21 cellular contexts compared by ENCODE assay signal in genomic region chr12:95258803-95259202, GRCh38. TPM values are rescaled to one million over a fixed set of nuclear protein-coding genes. Genes with fewer than 3 reads are reported as not detected.
A peak's percentile ranks its signal among the peaks of the same experiment; 100 is the strongest.
DNase-seq lines count a peak whose midpoint lies in the region; ATAC-seq and TF ChIP-seq lines count a peak whose summit lies in the region.
"Had no signal": no experiment of that assay in that cellular context is flagged by ENCODE, and none has a peak within 500 bp of the region (broad histone marks: within the 10 kb centered on the region; RNA-seq: fewer than 3 reads in every experiment).

No MANE protein-coding gene starts in this region.

- TF ChIP-seq RAD21 in SK-N-SH (IDR thresholded peaks at IDR 0.05; ENCODE audit: low read length) = no peak

- WGBS in SK-N-SH (ENCODE audit: low lambda C conversion rate) = 72% methylated on average over 2 of the region's 2 CpGs
- 72 to 82% methylated on average over 2 of the region's 2 CpGs for WGBS in upper lobe of left lung, 2 donors
- WGBS in tibial nerve, 2 donors = 83 to 87% methylated on average over 2 of the region's 2 CpGs

- POLR2A ChIA-PET in SK-N-SH (lab: Yijun Ruan, JAX) = no interaction called here

- H3K27ac Mint-ChIP-seq in endothelial cell (ENCODE audit: unreplicated experiment) (peak overlapping the region; percentile 44), progenitor cell of endocrine pancreas (peak overlapping the region; percentile 44)
- H3K27ac Mint-ChIP-seq: B cell, CD14-positive monocyte had no signal

- no peaks in the 10 kb centered on the region for H3K9me3 ChIP-seq in SK-N-SH
- no peaks in the 10 kb centered on the region for H3K9me3 ChIP-seq in upper lobe of left lung
- no peaks in the 10 kb centered on the region for H3K9me3 ChIP-seq in tibial nerve
- H3K9me3 ChIP-seq: MG63 had no signal

- H3K36me3 Mint-ChIP-seq in endothelial cell (ENCODE audit: low read depth, unreplicated experiment) (peaks cover 26% of the 10 kb centered on the region), progenitor cell of endocrine pancreas (ENCODE audit: insufficient read depth) (peaks cover 33% of the 10 kb centered on the region)

- no peaks in the 10 kb centered on the region for H4K20me1 ChIP-seq in SK-N-SH (ENCODE audit: insufficient read depth)

- ATAC-seq in GM18909 (IDR thresholded peaks at IDR 0.05; ENCODE audit: poor library complexity, unreplicated experiment) (no peak), upper lobe of left lung (ENCODE audit: low FRiP score in 2 of 2) (no peak)

- no peak for TF ChIP-seq POLR2A in upper lobe of left lung (IDR thresholded peaks at IDR 0.05)
- TF ChIP-seq POLR2A in tibial nerve (IDR thresholded peaks at IDR 0.05) = no peak

- DNase-seq in ELR (ENCODE audit: low read depth) = peak; percentile 17
- no peak for DNase-seq in SK-N-SH
- DNase-seq in endothelial cell (ENCODE audit: low spot score) = no peak
- DNase-seq in progenitor cell of endocrine pancreas (ENCODE audit: low spot score, unreplicated experiment) = no peak
- DNase-seq in upper lobe of left lung = no peak
- DNase-seq in tibial nerve (ENCODE audit: low spot score in 2 of 2) = no peak
- DNase-seq in activated CD4-positive, alpha-beta T cell treated with anti-CD3 and anti-CD28 coated beads, Interleukin-2, amount 50 U/mL, for 1 hour = no peak
- DNase-seq: CD8-positive, alpha-beta memory T cell; DMS 273 treated with DMSO at 0.1 percent for 48 hours; DMS79; KBM-7; MG63; NCI-H146; NCI-H1930; NCI-H2107; NCI-H446; NCI-H524 treated with DMSO at 0.1 percent for 48 hours; NCI-H774 had no signal

- TF ChIP-seq EP300 in SK-N-SH (IDR thresholded peaks at IDR 0.05; ENCODE audit: borderline replicate concordance in 1 of 2, low read depth in 1 of 2, low read length in 1 of 2) (no peak), upper lobe of left lung (IDR thresholded peaks at IDR 0.05) (no peak), tibial nerve (IDR thresholded peaks at IDR 0.05) (no peak)

- H3K4me1 Mint-ChIP-seq in endothelial cell (ENCODE audit: unreplicated experiment) = peaks cover 31% of the 10 kb centered on the region
- H3K4me1 Mint-ChIP-seq in progenitor cell of endocrine pancreas (ENCODE audit: low read depth) = no peaks in the 10 kb centered on the region
- H3K4me1 Mint-ChIP-seq: B cell, CD14-positive monocyte had no signal

- H3K4me3 ChIP-seq in SK-N-SH (ENCODE audit: low read depth in 2 of 2, low read length in 1 of 2) (no peak overlapping the region), upper lobe of left lung (no peak overlapping the region), tibial nerve (no peak overlapping the region)
- H3K4me3 ChIP-seq: MG63 had no signal

- peaks cover 0 to 18% of the 10 kb centered on the region in 2 experiments; a peak in 2 of 4 replicates for H3K4me1 ChIP-seq in SK-N-SH (ENCODE audit: control insufficient read depth in 1 of 2, insufficient read depth in 2 of 2, low read depth in 1 of 2, low read length in 1 of 2)
- H3K4me1 ChIP-seq in upper lobe of left lung = peaks cover 0 to 8% (median 4%) of the 10 kb centered on the region in 4 donors
- no peaks in the 10 kb centered on the region for H3K4me1 ChIP-seq in tibial nerve

- peaks cover 44 to 51% of the 10 kb centered on the region in 2 experiments for H3K36me3 ChIP-seq in SK-N-SH (replicated peaks in 1 of 2; ENCODE audit: control insufficient read depth in 1 of 2, insufficient read depth in 2 of 2, low read length in 1 of 2)
- peaks cover 9 to 49% (median 16%) of the 10 kb centered on the region in 4 donors for H3K36me3 ChIP-seq in upper lobe of left lung
- peaks cover 0 to 56% (median 0%) of the 10 kb centered on the region in 3 donors for H3K36me3 ChIP-seq in tibial nerve

- TF ChIP-seq CTCF in SK-N-SH (IDR thresholded peaks at IDR 0.05) = no peak
- TF ChIP-seq CTCF in endothelial cell (IDR thresholded peaks at IDR 0.05; ENCODE audit: unreplicated experiment) = no peak
- TF ChIP-seq CTCF in progenitor cell of endocrine pancreas (IDR thresholded peaks at IDR 0.05; ENCODE audit: unreplicated experiment) = no peak
- TF ChIP-seq CTCF in upper lobe of left lung (IDR thresholded peaks at IDR 0.05) = no peak
- no peak for TF ChIP-seq CTCF in tibial nerve (IDR thresholded peaks at IDR 0.05)

- H3K4me3 Mint-ChIP-seq in endothelial cell (ENCODE audit: unreplicated experiment) (no peak overlapping the region), progenitor cell of endocrine pancreas (ENCODE audit: low read depth) (no peak overlapping the region)
- H3K4me3 Mint-ChIP-seq: B cell; CD14-positive monocyte; CD8-positive, alpha-beta memory T cell had no signal

- CTCF ChIA-PET in SK-N-SH (lab: Yijun Ruan, JAX) = interaction anchor here (0.6 to 1.1 kb wide), 2 partner anchors 41 to 45 kb away, joined by 3 read pairs; partner anchors contain the start of genes FGD6 and VEZT

- peaks cover 21% of the 10 kb centered on the region; the same call in 1 of the 2 replicates for H3K79me2 ChIP-seq in SK-N-SH (ENCODE audit: insufficient read depth)

- peaks cover 7% of the 10 kb centered on the region for H3F3A ChIP-seq in SK-N-SH (replicated peaks; ENCODE audit: insufficient read depth)

- no peaks in the 10 kb centered on the region for H3K9me3 Mint-ChIP-seq in endothelial cell (ENCODE audit: unreplicated experiment)
- H3K9me3 Mint-ChIP-seq in progenitor cell of endocrine pancreas (ENCODE audit: low read depth) = no peaks in the 10 kb centered on the region
- H3K9me3 Mint-ChIP-seq: CD14-positive monocyte; CD8-positive, alpha-beta memory T cell had no signal

- H3K27me3 ChIP-seq in SK-N-SH (ENCODE audit: insufficient read depth) = no peaks in the 10 kb centered on the region
- no peaks in the 10 kb centered on the region for H3K27me3 ChIP-seq in upper lobe of left lung
- H3K27me3 ChIP-seq in tibial nerve = no peaks in the 10 kb centered on the region
- H3K27me3 ChIP-seq: MG63 had no signal

- peak overlapping the region in 1 of 2 experiments; percentile 45; a peak in 2 of 4 replicates for H3K27ac ChIP-seq in SK-N-SH (ENCODE audit: low read depth in 2 of 2, low read length in 1 of 2)
- H3K27ac ChIP-seq in upper lobe of left lung = no peak overlapping the region
- H3K27ac ChIP-seq in tibial nerve = no peak overlapping the region

- H3K27me3 Mint-ChIP-seq in endothelial cell (ENCODE audit: unreplicated experiment) = peaks cover 2% of the 10 kb centered on the region
- H3K27me3 Mint-ChIP-seq in progenitor cell of endocrine pancreas = no peaks in the 10 kb centered on the region
- H3K27me3 Mint-ChIP-seq: B cell; CD8-positive, alpha-beta memory T cell had no signal

- no peak overlapping the region; the same call in 1 of the 2 replicates for H3K9ac ChIP-seq in SK-N-SH

- no peaks in the 10 kb centered on the region for H3K9me2 ChIP-seq in SK-N-SH

- H2AFZ ChIP-seq in SK-N-SH (ENCODE audit: low read depth) = no peak overlapping the region

- no peak overlapping the region for H3K4me2 ChIP-seq in SK-N-SH

TF ChIP-seq in SK-N-SH, 30 proteins besides CTCF, POLR2A, EP300 and RAD21:
- TF ChIP-seq PBX3 (IDR thresholded peaks at IDR 0.05) (peak; percentile 22; the same call in 1 of the 2 replicates), JUND (IDR thresholded peaks at IDR 0.05) (peak; percentile 9; the same call in 1 of the 2 replicates), POLR2AphosphoS5 (IDR thresholded peaks at IDR 0.05; ENCODE audit: low read depth, low read length) (no peak), TCF12 (IDR thresholded peaks at IDR 0.05) (peak; percentile 40; the same call in 1 of the 2 replicates)
- TF ChIP-seq, protein P1, sequence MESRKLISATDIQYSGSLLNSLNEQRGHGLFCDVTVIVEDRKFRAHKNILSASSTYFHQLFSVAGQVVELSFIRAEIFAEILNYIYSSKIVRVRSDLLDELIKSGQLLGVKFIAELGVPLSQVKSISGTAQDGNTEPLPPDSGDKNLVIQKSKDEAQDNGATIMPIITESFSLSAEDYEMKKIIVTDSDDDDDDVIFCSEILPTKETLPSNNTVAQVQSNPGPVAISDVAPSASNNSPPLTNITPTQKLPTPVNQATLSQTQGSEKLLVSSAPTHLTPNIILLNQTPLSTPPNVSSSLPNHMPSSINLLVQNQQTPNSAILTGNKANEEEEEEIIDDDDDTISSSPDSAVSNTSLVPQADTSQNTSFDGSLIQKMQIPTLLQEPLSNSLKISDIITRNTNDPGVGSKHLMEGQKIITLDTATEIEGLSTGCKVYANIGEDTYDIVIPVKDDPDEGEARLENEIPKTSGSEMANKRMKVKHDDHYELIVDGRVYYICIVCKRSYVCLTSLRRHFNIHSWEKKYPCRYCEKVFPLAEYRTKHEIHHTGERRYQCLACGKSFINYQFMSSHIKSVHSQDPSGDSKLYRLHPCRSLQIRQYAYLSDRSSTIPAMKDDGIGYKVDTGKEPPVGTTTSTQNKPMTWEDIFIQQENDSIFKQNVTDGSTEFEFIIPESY (IDR thresholded peaks at IDR 0.05; ENCODE audit: borderline replicate concordance, low read depth) = no peak

RNA-seq across cellular contexts. Expression of gene VEZT, which starts 41.2 kb away (rescaled TPM):
- polyA plus RNA-seq in SK-N-SH (2012; rRNA removed) = 41.2 and 55.0 TPM in 2 replicates
- polyA plus RNA-seq in SK-N-SH (2012; cell fraction: cytosol; rRNA removed) = 58.3 and 62.7 TPM in 2 replicates
- 20.6 and 53.6 TPM in 2 replicates for polyA plus RNA-seq in SK-N-SH (2012; cell fraction: nucleus; rRNA removed)
- total RNA-seq in endothelial cell (ENCODE audit: unreplicated experiment) (89.9 TPM), progenitor cell of endocrine pancreas (126 and 132 TPM in 2 replicates), upper lobe of left lung (100 to 1,000 TPM in 1 of 6 donors, 10 to 100 TPM in 5; 29.6 to 119 (median 69.5) TPM), tibial nerve (100 to 1,000 TPM in 1 of 4 donors, 10 to 100 TPM in 3; 60.5 to 110 (median 73.5) TPM)

RNA-seq across cellular contexts. Expression of gene FGD6, which starts 41.5 kb away (rescaled TPM):
- polyA plus RNA-seq in SK-N-SH (2012; rRNA removed) = 2.8 and 3.8 TPM in 2 replicates
- 2.4 and 2.7 TPM in 2 replicates for polyA plus RNA-seq in SK-N-SH (2012; cell fraction: cytosol; rRNA removed)
- polyA plus RNA-seq in SK-N-SH (2012; cell fraction: nucleus; rRNA removed) = 3.9 and 9.8 TPM in 2 replicates
- 35.4 TPM for total RNA-seq in endothelial cell (ENCODE audit: unreplicated experiment)
- total RNA-seq in progenitor cell of endocrine pancreas = 62.7 and 68.2 TPM in 2 replicates
- total RNA-seq in upper lobe of left lung = 10 to 100 TPM; 14.7 to 36.1 (median 20.2) TPM
- total RNA-seq in tibial nerve = 10 to 100 TPM in 3 of 4 donors, 1 to 10 TPM in 1; 9.2 to 13.4 (median 11.7) TPM
